Comparison of ENCODE assay signal across 7 cellular contexts in genomic region chr4:1643971-1644735, GRCh38. TPM values are rescaled to one million over a fixed set of nuclear protein-coding genes. Genes with fewer than 3 reads are reported as not detected.
"Had no signal": no experiment of that assay in that cellular context is flagged by ENCODE, and none has a peak within 500 bp of the region (broad histone marks: within the 10 kb centered on the region; RNA-seq: fewer than 3 reads in every experiment).

No MANE protein-coding gene starts in this region.

- ATAC-seq: activated CD4-positive, CD25-positive, alpha-beta regulatory T cell treated with anti-CD3 and anti-CD28 coated beads, Interleukin-2, amount 50 U/mL, for 24 hours; activated T-cell treated with anti-CD3 and anti-CD28 coated beads, Interleukin-2, amount 50 U/mL, for 72 hours had no signal

- H3K9me3 ChIP-seq: SJSA1, upper lobe of left lung had no signal

- H3K27ac ChIP-seq: SJSA1, upper lobe of left lung had no signal

- H3K4me3 ChIP-seq: SJSA1, smooth muscle cell, upper lobe of left lung had no signal

- H3K4me2 ChIP-seq: smooth muscle cell had no signal

- H3K27me3 ChIP-seq: SJSA1, upper lobe of left lung had no signal

- H3K4me1 ChIP-seq: SJSA1, upper lobe of left lung had no signal

- H3K36me3 ChIP-seq: SJSA1, upper lobe of left lung had no signal

- DNase-seq: activated CD4-positive, alpha-beta memory T cell treated with anti-CD3 and anti-CD28 coated beads for 36 hours; activated T-cell treated with anti-CD3 and anti-CD28 coated beads, Interleukin-2, amount 50 U/mL, for 72 hours; central memory CD4-positive, alpha-beta T cell had no signal

RNA-seq across cellular contexts. Expression of gene FAM53A, which starts 40.0 kb away (rescaled TPM):
- total RNA-seq: smooth muscle cell had no signal
